ENCODE assay signal across 8 cellular contexts in genomic region chr15:57667171-57667924, GRCh38. TPM values are rescaled to one million over a fixed set of nuclear protein-coding genes. Genes with fewer than 3 reads are reported as not detected.
A peak's percentile ranks its signal among the peaks of the same experiment; 100 is the strongest.
DNase-seq lines count a peak whose midpoint lies in the region; ATAC-seq, FAIRE-seq and TF ChIP-seq lines count a peak whose summit lies in the region.

No MANE protein-coding gene starts in this region.

- WGBS in testis, 2 donors = 45 to 49% methylated on average over 9 to 10 of the region's 10 CpGs

- H3K4me3 ChIP-seq in fibroblast of lung (replicated peaks in 1 of 4; ENCODE audit: control extremely low read depth in 1 of 4, insufficient read depth in 1 of 4, low read depth in 3 of 4, low read length in 4 of 4) = no peak overlapping the region
- H3K4me3 ChIP-seq in testis = no peak overlapping the region

- H3K4me3 Mint-ChIP-seq in osteocyte (ENCODE audit: unreplicated experiment) = peak overlapping the region; percentile 35

- DNase-seq in D721Med (ENCODE audit: insufficient read length, low spot score) (no peak), NCI-H526 treated with DMSO at 0.1 percent for 48 hours (lab: John Stamatoyannopoulos, UW) (peak; percentile 16), fibroblast of lung (ENCODE audit: low read depth in 2 of 2) (peak; percentile 79), osteocyte (ENCODE audit: extremely low spot score, unreplicated experiment) (no peak), testis (no peak), NCI-H2227 (lab: John Stamatoyannopoulos, UW; ENCODE audit: unreplicated experiment) (no peak)

- peak overlapping the region; percentile 21 for H3K27ac Mint-ChIP-seq in osteocyte (ENCODE audit: unreplicated experiment)

- no peaks in the 10 kb centered on the region for H3K9me3 ChIP-seq in fibroblast of lung (ENCODE audit: control insufficient read depth, insufficient read depth, low read depth, low read length)
- no peaks in the 10 kb centered on the region for H3K9me3 ChIP-seq in testis

- TF ChIP-seq CTCF in D721Med (IDR thresholded peaks at IDR 0.05; ENCODE audit: insufficient read depth, missing control alignments) = peak; percentile 63
- peak; percentile 54 to 68 for TF ChIP-seq CTCF in fibroblast of lung (conservative IDR thresholded peaks at IDR 0.05 in 1 of 2, IDR thresholded peaks at IDR 0.05 in 1 of 2; ENCODE audit: low read depth in 1 of 2, low read length in 2 of 2)
- peak; percentile 78 for TF ChIP-seq CTCF in osteocyte (IDR thresholded peaks at IDR 0.05)
- TF ChIP-seq CTCF in testis (IDR thresholded peaks at IDR 0.05) = peak in 1 of 3 experiments; percentile 22

- FAIRE-seq in D721Med (lab: Jason Lieb, UNC) = no peak

- peak overlapping the region; percentile 42 for H3K4me2 ChIP-seq in fibroblast of lung (ENCODE audit: extremely low read depth, insufficient read depth, low read length)

- intact Hi-C loops in testis (cut with DNase I; ENCODE audit: low total_unique reads) = no loop called here

- no peaks in the 10 kb centered on the region for H3K27me3 ChIP-seq in fibroblast of lung (ENCODE audit: control insufficient read depth, insufficient read depth, low read length)
- no peaks in the 10 kb centered on the region for H3K27me3 ChIP-seq in testis

- no peaks in the 10 kb centered on the region for H4K20me1 ChIP-seq in fibroblast of lung (ENCODE audit: control insufficient read depth, extremely low read depth, insufficient read depth, low read length)

- no peak overlapping the region for H2AFZ ChIP-seq in fibroblast of lung (ENCODE audit: low read length)

- ATAC-seq in HG03135 (IDR thresholded peaks at IDR 0.05; ENCODE audit: unreplicated experiment) (no peak), GM21825 (IDR thresholded peaks at IDR 0.05; ENCODE audit: unreplicated experiment) (no peak)

- H3K4me1 Mint-ChIP-seq in osteocyte (ENCODE audit: unreplicated experiment) = peaks cover 20% of the 10 kb centered on the region

- H3K36me3 ChIP-seq in fibroblast of lung (ENCODE audit: control insufficient read depth, insufficient read depth, low read length) (no peaks in the 10 kb centered on the region), testis (ENCODE audit: low read depth, missing control alignments) (no peaks in the 10 kb centered on the region)

- H3K79me2 ChIP-seq in fibroblast of lung (ENCODE audit: control insufficient read depth, insufficient read depth, low read length) = no peaks in the 10 kb centered on the region

- no peaks in the 10 kb centered on the region for H3K9me3 Mint-ChIP-seq in osteocyte (ENCODE audit: unreplicated experiment)

- H3K27ac ChIP-seq in fibroblast of lung (ENCODE audit: insufficient read depth, low read length) (no peak overlapping the region), testis (no peak overlapping the region)

- H3K27me3 Mint-ChIP-seq in osteocyte (ENCODE audit: unreplicated experiment) = peaks cover 3% of the 10 kb centered on the region

- H3K36me3 Mint-ChIP-seq in osteocyte (ENCODE audit: unreplicated experiment) = peaks cover 5% of the 10 kb centered on the region

- no peak overlapping the region for H3K9ac ChIP-seq in fibroblast of lung (ENCODE audit: insufficient read depth, low read length)

- no peaks in the 10 kb centered on the region for H3K4me1 ChIP-seq in fibroblast of lung (ENCODE audit: control insufficient read depth, extremely low read depth, insufficient read depth, low read length)
- no peaks in the 10 kb centered on the region for H3K4me1 ChIP-seq in testis

- no peak for TF ChIP-seq POLR2A in testis (IDR thresholded peaks at IDR 0.05)

RNA-seq across cellular contexts. Expression of gene POLR2M, which starts 39.2 kb away (rescaled TPM):
- total RNA-seq in fibroblast of lung (287 and 595 TPM in 2 replicates), osteocyte (83.9 and 89.5 TPM in 2 replicates), testis (10 to 100 TPM; 87.2 to 97.7 TPM)
- polyA plus RNA-seq in fibroblast of lung (64.0 and 70.8 TPM in 2 replicates), testis (ENCODE audit: insufficient read depth, low read depth, low replicate concordance) (33.3 TPM)
- 32.2 and 33.0 TPM in 2 replicates for polyA plus RNA-seq in fibroblast of lung (2012)
- 36.0 and 46.6 TPM in 2 replicates for polyA minus RNA-seq in fibroblast of lung (ENCODE audit: low replicate concordance)

Comparison
In these comparisons a context has a peak if more than half of its experiments do, and no peak if none do; other contexts are left out.
1. DNase-seq: peak in NCI-H526 treated with DMSO at 0.1 percent for 48 hours (single experiment) and fibroblast of lung (2 of 2); none in D721Med (single experiment), osteocyte (single experiment), testis (single experiment) and NCI-H2227 (single experiment).